Comparison of ENCODE assay signal across 14 cellular contexts in the genomic region with DNA sequence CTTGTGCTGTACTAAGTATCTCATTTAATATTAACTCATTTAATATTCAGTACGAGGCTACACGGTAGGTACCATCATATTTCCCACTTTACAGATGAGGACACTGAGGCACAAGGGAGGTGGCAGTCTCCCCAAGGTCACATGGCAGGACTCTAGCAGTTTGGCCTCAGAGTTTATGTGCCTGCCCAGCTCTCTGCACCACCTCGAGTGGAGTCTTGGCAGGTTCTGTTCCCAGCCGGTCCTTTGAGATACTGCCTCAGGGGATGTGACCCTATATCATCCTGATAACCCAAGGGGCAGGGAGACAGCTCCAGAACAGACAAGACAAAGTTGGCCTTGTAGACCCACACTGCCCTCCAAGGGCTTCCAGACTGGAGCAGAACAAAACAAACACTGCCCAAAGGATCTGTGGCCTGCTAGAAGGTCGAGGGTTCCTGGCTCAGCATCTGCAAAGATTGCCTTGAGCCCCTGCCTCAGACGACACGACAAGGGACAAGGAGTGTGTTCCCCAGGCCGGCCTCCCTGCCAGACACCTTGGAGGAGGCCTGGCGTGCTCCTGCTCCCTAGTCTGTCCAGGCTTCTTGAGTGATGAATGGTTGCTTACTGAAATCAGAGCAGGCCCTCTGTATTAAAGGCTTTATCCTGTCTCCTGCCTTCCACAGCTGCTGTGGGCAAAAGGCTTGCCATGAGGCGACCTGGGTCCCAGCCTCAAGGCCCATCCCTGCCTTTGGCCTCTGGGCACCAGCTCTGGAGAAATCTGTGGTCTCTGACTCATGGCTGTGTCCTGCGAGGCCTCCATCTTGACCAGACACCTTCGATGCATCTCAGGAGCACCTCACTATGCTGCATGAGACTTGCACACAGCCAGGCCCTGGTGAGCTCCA. TPM values are rescaled to one million over a fixed set of nuclear protein-coding genes. Genes with fewer than 3 reads are reported as not detected.
DNase-seq lines count a peak whose midpoint lies in the region; ATAC-seq and TF ChIP-seq lines count a peak whose summit lies in the region.
"Had no signal": no experiment of that assay in that cellular context is flagged by ENCODE, and none has a peak within 500 bp of the region (broad histone marks: within the 10 kb centered on the region; RNA-seq: fewer than 3 reads in every experiment).

No MANE protein-coding gene starts in this region.

- no peak overlapping the region for H4K12ac ChIP-seq in trophoblast cell (ENCODE audit: low read depth, low read length)

- no peak overlapping the region for H3K4me3 ChIP-seq in CD8-positive, alpha-beta memory T cell (ENCODE audit: low read length)
- H3K4me3 ChIP-seq in NB4 (ENCODE audit: low read depth, low read length) (no peak overlapping the region), fibroblast of mammary gland (ENCODE audit: control insufficient read depth, low read depth, low read length) (no peak overlapping the region), trophoblast cell (ENCODE audit: low read depth, low read length) (no peak overlapping the region)
- H3K4me3 ChIP-seq: pancreas had no signal

- H3K27me3 Mint-ChIP-seq in CD8-positive, alpha-beta memory T cell: no peaks in the 10 kb centered on the region
- H3K27me3 Mint-ChIP-seq: activated CD4-positive, alpha-beta memory T cell treated with anti-CD3 and anti-CD28 coated beads for 36 hours had no signal

- no peaks in the 10 kb centered on the region for H3K9me3 Mint-ChIP-seq in CD8-positive, alpha-beta memory T cell

- peaks cover 13% of the 10 kb centered on the region for H3K79me2 ChIP-seq in trophoblast cell (ENCODE audit: control insufficient read depth, insufficient read depth, low read length, poor library complexity)

- no peak overlapping the region for H3K23ac ChIP-seq in trophoblast cell (ENCODE audit: low read length)

- H3K4me1 ChIP-seq in CD8-positive, alpha-beta memory T cell (ENCODE audit: insufficient read depth, low read length): peaks cover 5% of the 10 kb centered on the region
- H3K4me1 ChIP-seq in trophoblast cell (ENCODE audit: control insufficient read depth in 1 of 2, insufficient read depth in 2 of 2, low read length in 2 of 2): peaks cover 26 to 27% of the 10 kb centered on the region in 2 experiments

- H3K27me3 ChIP-seq in CD8-positive, alpha-beta memory T cell (ENCODE audit: insufficient read depth, low read length, poor library complexity, severe bottlenecking): no peaks in the 10 kb centered on the region
- no peaks in the 10 kb centered on the region for H3K27me3 ChIP-seq in trophoblast cell (ENCODE audit: insufficient read depth, low read length)
- H3K27me3 ChIP-seq: pancreas had no signal

- H3K9me3 ChIP-seq in CD8-positive, alpha-beta memory T cell (ENCODE audit: low read length): no peaks in the 10 kb centered on the region
- peaks cover 8% of the 10 kb centered on the region for H3K9me3 ChIP-seq in trophoblast cell (ENCODE audit: insufficient read depth, low read depth, low read length)
- H3K9me3 ChIP-seq: pancreas had no signal

- H3K36me3 ChIP-seq in CD8-positive, alpha-beta memory T cell (ENCODE audit: insufficient read depth, low read length): no peaks in the 10 kb centered on the region
- peaks cover 0 to under 1% of the 10 kb centered on the region in 2 experiments for H3K36me3 ChIP-seq in trophoblast cell (ENCODE audit: control insufficient read depth in 1 of 2, insufficient read depth in 2 of 2, low read length in 2 of 2)
- H3K36me3 ChIP-seq: pancreas had no signal

- ATAC-seq in HG02571 (IDR thresholded peaks at IDR 0.05; ENCODE audit: unreplicated experiment): no peak
- no peak for ATAC-seq in GM18873 (IDR thresholded peaks at IDR 0.05; ENCODE audit: low FRiP score, unreplicated experiment)
- ATAC-seq: pancreas had no signal

- peak overlapping the region; percentile 13 for H3K14ac ChIP-seq in trophoblast cell (ENCODE audit: low read length)

- no peak overlapping the region for H3K18ac ChIP-seq in trophoblast cell (ENCODE audit: low read length)

- H3K4me2 ChIP-seq in trophoblast cell (ENCODE audit: low read length): no peak overlapping the region

- POLR2A ChIA-PET in CD8-positive, alpha-beta memory T cell (lab: Charles Lee): no interaction called here

- peaks cover 29% of the 10 kb centered on the region for H3K79me1 ChIP-seq in trophoblast cell (ENCODE audit: low read length)

- no peak overlapping the region for H2AFZ ChIP-seq in trophoblast cell (ENCODE audit: insufficient read depth, low read length, poor library complexity)

- H3K27ac ChIP-seq in CD8-positive, alpha-beta memory T cell (ENCODE audit: low read depth, low read length): no peak overlapping the region
- no peak overlapping the region for H3K27ac ChIP-seq in trophoblast cell (ENCODE audit: low read depth, low read length)
- H3K27ac ChIP-seq: pancreas had no signal

- peak overlapping the region; percentile 3 for H2BK5ac ChIP-seq in trophoblast cell (ENCODE audit: low read depth, low read length, poor library complexity)

- H3K27ac Mint-ChIP-seq in CD8-positive, alpha-beta memory T cell: peak overlapping the region; percentile 40 to 75 (median 57)
- H3K27ac Mint-ChIP-seq: activated CD4-positive, alpha-beta memory T cell treated with anti-CD3 and anti-CD28 coated beads for 36 hours; dendritic cell treated with granulocyte-macrophage colony-stimulating factor and Interleukin-4, amounts not matched to agents 40 ng/mL and 50 ng/mL, for 4 days; T-helper 1 cell treated with Interleukin-12 subunit alpha and Interleukin-12 subunit beta and Interleukin-4 antibody, amounts not matched to agents 30 μg/mL and 1 μg/mL, for 36 hours had no signal

- H4K8ac ChIP-seq in trophoblast cell (ENCODE audit: low read depth, low read length): peak overlapping the region; percentile 8

- H3K4me1 Mint-ChIP-seq in CD8-positive, alpha-beta memory T cell: peaks cover 6 to 22% (median 10%) of the 10 kb centered on the region in 3 donors

- no peak overlapping the region for H3K4ac ChIP-seq in trophoblast cell (ENCODE audit: low read depth, low read length)

- H2BK120ac ChIP-seq in trophoblast cell (ENCODE audit: insufficient read depth, low read length, poor library complexity): no peak overlapping the region

- H3K9ac ChIP-seq in trophoblast cell (ENCODE audit: low read length): no peak overlapping the region

- CTCF ChIA-PET in CD8-positive, alpha-beta memory T cell (lab: Charles Lee): interaction anchor here (0.7 to 1.8 kb wide), 4 partner anchors 51 to 62 kb away, joined by 3 to 5 read pairs (median 4); no protein-coding TSS in a partner anchor

- peak overlapping the region; percentile 26 for H2BK12ac ChIP-seq in trophoblast cell (ENCODE audit: low read length)

- TF ChIP-seq CTCF in NB4 (IDR thresholded peaks at IDR 0.05; ENCODE audit: low read depth, low read length): no peak
- TF ChIP-seq CTCF in fibroblast of mammary gland (conservative IDR thresholded peaks at IDR 0.05; ENCODE audit: control insufficient read depth, insufficient read depth, low read depth, low read length): no peak

- H4K91ac ChIP-seq in trophoblast cell (ENCODE audit: low read depth, low read length): peak overlapping the region; percentile 7

- H3K36me3 Mint-ChIP-seq in CD8-positive, alpha-beta memory T cell: peaks cover 0 to 2% (median 0%) of the 10 kb centered on the region in 3 donors
- H3K36me3 Mint-ChIP-seq: activated CD4-positive, alpha-beta memory T cell treated with anti-CD3 and anti-CD28 coated beads for 36 hours had no signal

- peak overlapping the region in 2 of 7 donors; percentile 25 to 52 for H3K4me3 Mint-ChIP-seq in CD8-positive, alpha-beta memory T cell
- H3K4me3 Mint-ChIP-seq: activated CD4-positive, alpha-beta memory T cell treated with anti-CD3 and anti-CD28 coated beads for 36 hours; dendritic cell treated with granulocyte-macrophage colony-stimulating factor and Interleukin-4, amounts not matched to agents 40 ng/mL and 50 ng/mL, for 4 days; T-helper 1 cell treated with Interleukin-12 subunit alpha and Interleukin-12 subunit beta and Interleukin-4 antibody, amounts not matched to agents 30 μg/mL and 1 μg/mL, for 36 hours had no signal

- no CpG with 5 or more reads among the region's 12 CpGs for WGBS in trophoblast cell (ENCODE audit: extremely low coverage, insufficient coverage, insufficient read length)

- H2AK5ac ChIP-seq in trophoblast cell (ENCODE audit: low read length): no peak overlapping the region

- peak in 1 of 5 donors; percentile 13 for DNase-seq in CD8-positive, alpha-beta memory T cell
- DNase-seq in NB4 (ENCODE audit: low read depth): peak; percentile 61
- peak; percentile 33 for DNase-seq in fibroblast of mammary gland (ENCODE audit: low read depth)
- peak; percentile 63 to 64 for DNase-seq in trophoblast cell
- DNase-seq in stimulated activated CD4-positive, alpha-beta T cell treated with anti-CD3 and anti-CD28 coated beads, Interleukin-2, amount 100 ng/mL, for 48 hours: no peak
- no peak for DNase-seq in stimulated activated CD4-positive, alpha-beta T cell treated with anti-CD3 and anti-CD28 coated beads, Interleukin-4, amount 100 ng/mL, for 24 hours
- DNase-seq: activated CD4-positive, alpha-beta memory T cell treated with anti-CD3 and anti-CD28 coated beads for 36 hours; activated naive CD4-positive, alpha-beta T cell treated with Interleukin-2 at 50 U/mL for 16 hours; stimulated activated CD4-positive, alpha-beta T cell treated with anti-CD3 and anti-CD28 coated beads, Interleukin-4, amount 100 ng/mL, for 4 hours had no signal

- TF ChIP-seq POLR2A in NB4 (IDR thresholded peaks at IDR 0.05; ENCODE audit: extremely low read depth, insufficient read length): no peak

RNA-seq across cellular contexts. Expression of gene PWWP2B, which starts 3.9 kb away (rescaled TPM):
- total RNA-seq in CD8-positive, alpha-beta memory T cell: 1 to 10 TPM; 3.1 to 3.7 TPM
- polyA plus RNA-seq in CD8-positive, alpha-beta memory T cell: 4.4 TPM
- 57.0 and 60.9 TPM in 2 replicates for polyA plus RNA-seq in trophoblast cell (2013)

Comparison
In these comparisons a context has a peak if more than half of its experiments do, and no peak if none do; other contexts are left out.
1. DNase-seq: peak in NB4 (single experiment), fibroblast of mammary gland (single experiment) and trophoblast cell (2 of 2); none in stimulated activated CD4-positive, alpha-beta T cell treated with anti-CD3 and anti-CD28 coated beads, Interleukin-2, amount 100 ng/mL, for 48 hours (0 of 2) and stimulated activated CD4-positive, alpha-beta T cell treated with anti-CD3 and anti-CD28 coated beads, Interleukin-4, amount 100 ng/mL, for 24 hours (single experiment).